24 cellular contexts compared by ENCODE assay signal in the genomic region with DNA sequence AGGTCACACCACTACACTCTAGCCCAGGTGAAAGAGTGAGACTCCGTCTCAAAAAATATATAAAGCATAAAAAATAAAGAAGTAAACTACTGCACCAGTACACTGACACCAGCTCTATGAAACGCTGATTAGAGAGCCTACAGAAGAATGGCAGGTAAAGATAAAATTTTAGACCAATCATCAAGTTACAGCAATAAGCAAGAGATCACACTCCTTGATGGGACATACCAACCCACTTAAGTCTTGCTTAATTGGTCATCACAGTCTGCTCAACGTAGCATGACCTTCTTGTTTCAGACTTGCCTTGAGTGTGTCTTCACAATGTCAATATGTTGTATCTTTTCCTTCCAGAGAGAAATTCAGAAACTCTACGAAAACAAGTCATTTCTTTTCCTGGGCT.
"Had no signal": no experiment of that assay in that cellular context is flagged by ENCODE, and none has a peak within 500 bp of the region (broad histone marks: within the 10 kb centered on the region; RNA-seq: fewer than 3 reads in every experiment).

No MANE protein-coding gene starts in this region.

- H3K4me3 ChIP-seq: esophagus muscularis mucosa, lower lobe of right lung, ovary, right lobe of liver, suprapubic skin, transverse colon, upper lobe of right lung, uterus had no signal

- H3K36me3 Mint-ChIP-seq: natural killer cell had no signal

- H3K4me1 Mint-ChIP-seq: endodermal cell; natural killer cell; stimulated activated naive CD8-positive, alpha-beta T cell treated with anti-CD3 and anti-CD28 coated beads, Interleukin-15, amount 100 ng/mL, for 72 hours had no signal

- H3K27me3 Mint-ChIP-seq: dendritic cell treated with granulocyte-macrophage colony-stimulating factor and Interleukin-4, amounts not matched to agents 40 ng/mL and 50 ng/mL, for 4 days; stimulated activated naive CD8-positive, alpha-beta T cell treated with anti-CD3 and anti-CD28 coated beads, Interleukin-15, amount 100 ng/mL, for 72 hours had no signal

- H3K9me3 Mint-ChIP-seq: dendritic cell treated with granulocyte-macrophage colony-stimulating factor and Interleukin-4, amounts not matched to agents 40 ng/mL and 50 ng/mL, for 4 days; endodermal cell; natural killer cell; stimulated activated naive CD8-positive, alpha-beta T cell treated with anti-CD3 and anti-CD28 coated beads, Interleukin-15, amount 100 ng/mL, for 72 hours had no signal

- H3K27me3 ChIP-seq: esophagus muscularis mucosa, foreskin keratinocyte, ovary, right lobe of liver, suprapubic skin, transverse colon, upper lobe of right lung, uterus had no signal

- H3K36me3 ChIP-seq: ovary, uterus had no signal

- H3K9me3 ChIP-seq: esophagus muscularis mucosa, lower lobe of right lung, ovary, right lobe of liver, suprapubic skin, transverse colon, upper lobe of right lung, uterus had no signal

- ATAC-seq: foreskin keratinocyte; left ventricle myocardium superior; lower lobe of right lung; natural killer cell; right lobe of liver; stimulated activated naive CD8-positive, alpha-beta T cell treated with anti-CD3 and anti-CD28 coated beads, Interleukin-15, amount 100 ng/mL, for 72 hours; upper lobe of right lung had no signal

- H3K4me1 ChIP-seq: foreskin keratinocyte, right lobe of liver, suprapubic skin, transverse colon, upper lobe of right lung, uterus had no signal

- DNase-seq: effector CD8-positive, alpha-beta T cell; endodermal cell; foreskin keratinocyte; glutamatergic neuron; hypothalamus; left ventricle myocardium superior; lower lobe of right lung; natural killer cell; occipital lobe; ovary; posterior cingulate gyrus; right lobe of liver; small intestine; stimulated activated CD4-positive, alpha-beta T cell treated with anti-CD3 and anti-CD28 coated beads, Interleukin-15, amount 100 ng/mL, for 24 hours; stimulated activated CD4-positive, alpha-beta T cell treated with anti-CD3 and anti-CD28 coated beads, Interleukin-2, amount 100 ng/mL, for 48 hours; stimulated activated naive CD4-positive, alpha-beta T cell; stimulated activated naive CD8-positive, alpha-beta T cell treated with anti-CD3 and anti-CD28 coated beads, Interleukin-15, amount 100 ng/mL, for 72 hours; transverse colon; upper lobe of right lung; uterus had no signal

- H3K27ac ChIP-seq: epithelial cell of prostate, esophagus muscularis mucosa, foreskin keratinocyte, lower lobe of right lung, ovary, right lobe of liver, suprapubic skin, transverse colon, upper lobe of right lung, uterus had no signal

- H3K4me3 Mint-ChIP-seq: dendritic cell treated with granulocyte-macrophage colony-stimulating factor and Interleukin-4, amounts not matched to agents 40 ng/mL and 50 ng/mL, for 4 days; endodermal cell; natural killer cell; stimulated activated naive CD8-positive, alpha-beta T cell treated with anti-CD3 and anti-CD28 coated beads, Interleukin-15, amount 100 ng/mL, for 72 hours had no signal

- H3K27ac Mint-ChIP-seq: dendritic cell treated with granulocyte-macrophage colony-stimulating factor and Interleukin-4, amounts not matched to agents 40 ng/mL and 50 ng/mL, for 4 days; endodermal cell had no signal
